In genomic region chr6:139882977-139883728, GRCh38 we compare ENCODE assay signal across 9 cellular contexts.
DNase-seq lines count a peak whose midpoint lies in the region; ATAC-seq and TF ChIP-seq lines count a peak whose summit lies in the region.
"Had no signal": no experiment of that assay in that cellular context is flagged by ENCODE, and none has a peak within 500 bp of the region (broad histone marks: within the 10 kb centered on the region; RNA-seq: fewer than 3 reads in every experiment).

No MANE protein-coding gene starts in this region.

- H3K4me3 ChIP-seq in HUES48 (ENCODE audit: low read depth, low read length): no peak overlapping the region
- H3K4me3 ChIP-seq: stomach had no signal

- peak overlapping the region; percentile 59 for H3K27ac ChIP-seq in HUES48 (ENCODE audit: low read depth, low read length)
- H3K27ac ChIP-seq in CD4-positive, alpha-beta T cell (ENCODE audit: low read depth, low read length): no peak overlapping the region

- H3K9me3 Mint-ChIP-seq in brain: peaks cover 0 to 2% (median 0%) of the 10 kb centered on the region in 5 experiments
- H3K9me3 Mint-ChIP-seq in CD4-positive, alpha-beta T cell: no peaks in the 10 kb centered on the region
- H3K9me3 Mint-ChIP-seq in activated T-cell treated with anti-CD3 and anti-CD28 coated beads, Interleukin-2, amount 50 U/mL, for 72 hours: no peaks in the 10 kb centered on the region

- DNase-seq in EL (peak; percentile 53), myocyte (ENCODE audit: low read depth) (peak; percentile 65), HuH-7.5 (ENCODE audit: low spot score) (no peak)
- DNase-seq in CD4-positive, alpha-beta T cell: no peak
- DNase-seq in activated T-cell treated with anti-CD3 and anti-CD28 coated beads, Interleukin-2, amount 50 U/mL, for 72 hours: no peak
- DNase-seq: stomach had no signal

- intact Hi-C loops in CD4-positive, alpha-beta T cell (cut with DNase I, micrococcal nuclease): loop anchor here in 1 of 2 experiments (5.0 kb wide), 1 partner anchor 1679 kb away; no protein-coding TSS in a partner anchor

- ATAC-seq in CD4-positive, alpha-beta T cell (ENCODE audit: poor library complexity): no peak
- no peak for ATAC-seq in activated T-cell treated with anti-CD3 and anti-CD28 coated beads, Interleukin-2, amount 50 U/mL, for 72 hours (replicated peaks in 1 of 2)
- no peak for ATAC-seq in HG02970 (IDR thresholded peaks at IDR 0.05; ENCODE audit: low FRiP score, unreplicated experiment)

- no peaks in the 10 kb centered on the region for H3K27me3 ChIP-seq in HUES48 (ENCODE audit: control insufficient read depth, insufficient read depth, low read length)
- no peaks in the 10 kb centered on the region for H3K27me3 ChIP-seq in CD4-positive, alpha-beta T cell (ENCODE audit: control insufficient read depth, insufficient read depth, low read length)
- H3K27me3 ChIP-seq: stomach had no signal

- POLR2A ChIA-PET in CD4-positive, alpha-beta T cell (lab: Charles Lee): no interaction called here

- peaks cover 51% of the 10 kb centered on the region for H3K4me1 Mint-ChIP-seq in brain
- H3K4me1 Mint-ChIP-seq in CD4-positive, alpha-beta T cell (ENCODE audit: low read depth): no peaks in the 10 kb centered on the region
- H3K4me1 Mint-ChIP-seq in activated T-cell treated with anti-CD3 and anti-CD28 coated beads, Interleukin-2, amount 50 U/mL, for 72 hours (ENCODE audit: low read depth): no peaks in the 10 kb centered on the region

- no peak for TF ChIP-seq CTCF in brain (conservative IDR thresholded peaks at IDR 0.05)
- TF ChIP-seq CTCF in CD4-positive, alpha-beta T cell (IDR thresholded peaks at IDR 0.05): no peak

- peaks cover 65% of the 10 kb centered on the region for H3K4me1 ChIP-seq in HUES48 (ENCODE audit: control insufficient read depth, insufficient read depth, low read length)

- no peaks in the 10 kb centered on the region for H3K27me3 Mint-ChIP-seq in brain
- H3K27me3 Mint-ChIP-seq in CD4-positive, alpha-beta T cell: peaks cover 7% of the 10 kb centered on the region
- H3K27me3 Mint-ChIP-seq in activated T-cell treated with anti-CD3 and anti-CD28 coated beads, Interleukin-2, amount 50 U/mL, for 72 hours (ENCODE audit: low read depth): peaks cover under 1% of the 10 kb centered on the region

- no peaks in the 10 kb centered on the region for H3K36me3 ChIP-seq in HUES48 (ENCODE audit: control insufficient read depth, insufficient read depth, low read length)
- H3K36me3 ChIP-seq: stomach had no signal

- CTCF ChIA-PET in CD4-positive, alpha-beta T cell (lab: Charles Lee): interaction anchor here (1.3 kb wide), 1 partner anchor 14 kb away, joined by 3 read pairs; no protein-coding TSS in a partner anchor

- peak overlapping the region in 3 of 5 experiments; percentile 82 to 97 (median 96) for H3K27ac Mint-ChIP-seq in brain
- H3K27ac Mint-ChIP-seq in CD4-positive, alpha-beta T cell: no peak overlapping the region
- no peak overlapping the region for H3K27ac Mint-ChIP-seq in activated T-cell treated with anti-CD3 and anti-CD28 coated beads, Interleukin-2, amount 50 U/mL, for 72 hours

- peak overlapping the region in 2 of 5 experiments; percentile 19 to 50 for H3K4me3 Mint-ChIP-seq in brain
- H3K4me3 Mint-ChIP-seq in CD4-positive, alpha-beta T cell: no peak overlapping the region
- H3K4me3 Mint-ChIP-seq in activated T-cell treated with anti-CD3 and anti-CD28 coated beads, Interleukin-2, amount 50 U/mL, for 72 hours: no peak overlapping the region

- no peaks in the 10 kb centered on the region for H3K36me3 Mint-ChIP-seq in brain
- H3K36me3 Mint-ChIP-seq in CD4-positive, alpha-beta T cell (ENCODE audit: low read depth): no peaks in the 10 kb centered on the region
- no peaks in the 10 kb centered on the region for H3K36me3 Mint-ChIP-seq in activated T-cell treated with anti-CD3 and anti-CD28 coated beads, Interleukin-2, amount 50 U/mL, for 72 hours (ENCODE audit: insufficient read depth in 2 of 2)

- no peak overlapping the region for H3K9ac ChIP-seq in HUES48 (ENCODE audit: low read depth, low read length)

- H3K9me3 ChIP-seq in HUES48 (ENCODE audit: control insufficient read depth, insufficient read depth, low read length): no peaks in the 10 kb centered on the region
- no peaks in the 10 kb centered on the region for H3K9me3 ChIP-seq in CD4-positive, alpha-beta T cell (ENCODE audit: control insufficient read depth, low read length)
- H3K9me3 ChIP-seq: stomach had no signal

Comparison
In these comparisons a context has a peak if more than half of its experiments do, and no peak if none do; other contexts are left out.
1. DNase-seq: peak in EL (single experiment) and myocyte (single experiment); none in CD4-positive, alpha-beta T cell (0 of 10), HuH-7.5 (single experiment) and activated T-cell treated with anti-CD3 and anti-CD28 coated beads, Interleukin-2, amount 50 U/mL, for 72 hours (0 of 2).
2. H3K27ac Mint-ChIP-seq: peak in brain (3 of 5); none in CD4-positive, alpha-beta T cell (single experiment) and activated T-cell treated with anti-CD3 and anti-CD28 coated beads, Interleukin-2, amount 50 U/mL, for 72 hours (single experiment).